Comparison of ENCODE assay signal across 1 cellular context in the genomic region with DNA sequence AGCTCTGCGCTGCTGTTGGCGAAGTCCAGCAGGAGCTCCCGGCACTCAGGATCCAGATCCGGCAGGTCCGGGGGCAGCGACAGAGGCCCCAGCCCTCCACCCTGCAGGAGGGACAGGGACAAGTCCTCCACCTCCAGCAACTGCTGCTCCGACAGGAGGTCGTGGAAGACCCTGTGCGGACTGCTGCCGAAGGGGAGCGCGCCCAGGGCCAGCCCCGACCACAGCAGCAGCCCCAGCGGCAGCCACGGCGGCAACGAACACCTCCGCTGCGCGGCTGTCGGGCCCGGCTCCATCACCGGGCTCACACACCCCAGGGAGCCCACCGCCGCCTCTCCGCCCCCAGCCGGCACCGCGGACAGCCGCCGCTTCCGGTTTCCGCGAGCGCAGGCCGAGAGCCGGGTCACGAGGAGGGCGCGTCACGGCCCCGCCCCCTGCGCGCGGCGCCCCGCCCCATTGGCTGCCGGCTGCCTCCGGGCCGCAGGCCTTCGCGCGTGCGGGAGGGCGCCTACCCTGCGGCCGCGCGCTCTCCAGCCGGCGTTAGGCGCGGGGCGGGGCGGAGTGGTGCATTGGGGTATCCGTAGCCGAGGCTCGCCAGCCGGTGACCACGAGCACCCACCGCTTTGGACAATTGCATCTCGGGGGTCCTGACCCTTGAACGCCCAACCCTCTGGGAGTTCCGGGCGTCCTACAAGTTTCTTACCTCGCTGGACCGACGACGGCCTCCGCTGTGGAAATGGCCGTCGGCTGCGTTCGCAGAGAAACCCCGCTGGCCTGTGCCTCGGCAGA.
TF ChIP-seq lines count a peak whose summit lies in the region.

A gene with protein sequence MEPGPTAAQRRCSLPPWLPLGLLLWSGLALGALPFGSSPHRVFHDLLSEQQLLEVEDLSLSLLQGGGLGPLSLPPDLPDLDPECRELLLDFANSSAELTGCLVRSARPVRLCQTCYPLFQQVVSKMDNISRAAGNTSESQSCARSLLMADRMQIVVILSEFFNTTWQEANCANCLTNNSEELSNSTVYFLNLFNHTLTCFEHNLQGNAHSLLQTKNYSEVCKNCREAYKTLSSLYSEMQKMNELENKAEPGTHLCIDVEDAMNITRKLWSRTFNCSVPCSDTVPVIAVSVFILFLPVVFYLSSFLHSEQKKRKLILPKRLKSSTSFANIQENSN (minus strand): TSS at position 383 of the 786 bp plus-strand sequence. CDS start 90 bp downstream, at position 293.

TF ChIP-seq in HepG2, 621 proteins besides CTCF, POLR2A, EP300 and RAD21 (continued from another document and continues in another):
- TF ChIP-seq, protein P1, sequence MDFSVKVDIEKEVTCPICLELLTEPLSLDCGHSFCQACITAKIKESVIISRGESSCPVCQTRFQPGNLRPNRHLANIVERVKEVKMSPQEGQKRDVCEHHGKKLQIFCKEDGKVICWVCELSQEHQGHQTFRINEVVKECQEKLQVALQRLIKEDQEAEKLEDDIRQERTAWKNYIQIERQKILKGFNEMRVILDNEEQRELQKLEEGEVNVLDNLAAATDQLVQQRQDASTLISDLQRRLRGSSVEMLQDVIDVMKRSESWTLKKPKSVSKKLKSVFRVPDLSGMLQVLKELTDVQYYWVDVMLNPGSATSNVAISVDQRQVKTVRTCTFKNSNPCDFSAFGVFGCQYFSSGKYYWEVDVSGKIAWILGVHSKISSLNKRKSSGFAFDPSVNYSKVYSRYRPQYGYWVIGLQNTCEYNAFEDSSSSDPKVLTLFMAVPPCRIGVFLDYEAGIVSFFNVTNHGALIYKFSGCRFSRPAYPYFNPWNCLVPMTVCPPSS (IDR thresholded peaks at IDR 0.05), result no peak
- TF ChIP-seq ZNF274 (CRISPR knock-in tag; IDR thresholded peaks at IDR 0.05) (peak; percentile 63; the same call in 1 of the 2 replicates), MIER3 (CRISPR knock-in tag; IDR thresholded peaks at IDR 0.05; ENCODE audit: borderline replicate concordance) (no peak), NFYB (CRISPR knock-in tag; IDR thresholded peaks at IDR 0.05) (no peak; the same call in 1 of the 2 replicates), U2AF1 (optimal IDR thresholded peaks at IDR 0.05; ENCODE audit: low read depth, low read length) (no peak), ARNTL (CRISPR knock-in tag; IDR thresholded peaks at IDR 0.05) (peak; percentile 50; the same call in 1 of the 2 replicates), ESRRA (CRISPR knock-in tag; IDR thresholded peaks at IDR 0.05; ENCODE audit: low read depth) (no peak), EZH2 (conservative IDR thresholded peaks at IDR 0.05; ENCODE audit: low read depth, low read length) (no peak), ZNF432 (CRISPR knock-in tag; IDR thresholded peaks at IDR 0.05; ENCODE audit: borderline replicate concordance) (no peak), ZNF337 (CRISPR knock-in tag; IDR thresholded peaks at IDR 0.05; ENCODE audit: borderline replicate concordance, low read depth) (peak; percentile 92; the same call in 1 of the 2 replicates), ZBTB1 (CRISPR knock-in tag; IDR thresholded peaks at IDR 0.05; ENCODE audit: borderline replicate concordance) (no peak), ZNF460 (CRISPR knock-in tag; IDR thresholded peaks at IDR 0.05; ENCODE audit: borderline replicate concordance) (no peak), ZNF841 (CRISPR knock-in tag; IDR thresholded peaks at IDR 0.05; ENCODE audit: borderline replicate concordance) (peak; percentile 89), MBD4 (IDR thresholded peaks at IDR 0.05; ENCODE audit: borderline replicate concordance, low read length) (no peak), KLF9 (CRISPR knock-in tag; IDR thresholded peaks at IDR 0.05; ENCODE audit: low read depth) (no peak), ZNF615 (CRISPR knock-in tag; IDR thresholded peaks at IDR 0.05; ENCODE audit: borderline replicate concordance) (no peak; the same call in 1 of the 2 replicates), RFX1 (IDR thresholded peaks at IDR 0.05) (no peak), ETV5 (CRISPR knock-in tag; IDR thresholded peaks at IDR 0.05; ENCODE audit: borderline replicate concordance) (peak; percentile 68; the same call in 1 of the 2 replicates), ZFP36L1 (CRISPR knock-in tag; IDR thresholded peaks at IDR 0.05) (peak; percentile 96), NBN (conservative IDR thresholded peaks at IDR 0.05) (no peak), HMG20B (CRISPR knock-in tag; conservative IDR thresholded peaks at IDR 0.05) (no peak), RARG (CRISPR knock-in tag; IDR thresholded peaks at IDR 0.05; ENCODE audit: low read depth) (no peak), ZNF17 (CRISPR knock-in tag; IDR thresholded peaks at IDR 0.05) (peak; percentile 54; the same call in 1 of the 2 replicates)
- TF ChIP-seq, protein P2, sequence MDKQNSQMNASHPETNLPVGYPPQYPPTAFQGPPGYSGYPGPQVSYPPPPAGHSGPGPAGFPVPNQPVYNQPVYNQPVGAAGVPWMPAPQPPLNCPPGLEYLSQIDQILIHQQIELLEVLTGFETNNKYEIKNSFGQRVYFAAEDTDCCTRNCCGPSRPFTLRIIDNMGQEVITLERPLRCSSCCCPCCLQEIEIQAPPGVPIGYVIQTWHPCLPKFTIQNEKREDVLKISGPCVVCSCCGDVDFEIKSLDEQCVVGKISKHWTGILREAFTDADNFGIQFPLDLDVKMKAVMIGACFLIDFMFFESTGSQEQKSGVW (CRISPR knock-in tag; IDR thresholded peaks at IDR 0.05; ENCODE audit: borderline replicate concordance), result no peak
- TF ChIP-seq, protein P3, sequence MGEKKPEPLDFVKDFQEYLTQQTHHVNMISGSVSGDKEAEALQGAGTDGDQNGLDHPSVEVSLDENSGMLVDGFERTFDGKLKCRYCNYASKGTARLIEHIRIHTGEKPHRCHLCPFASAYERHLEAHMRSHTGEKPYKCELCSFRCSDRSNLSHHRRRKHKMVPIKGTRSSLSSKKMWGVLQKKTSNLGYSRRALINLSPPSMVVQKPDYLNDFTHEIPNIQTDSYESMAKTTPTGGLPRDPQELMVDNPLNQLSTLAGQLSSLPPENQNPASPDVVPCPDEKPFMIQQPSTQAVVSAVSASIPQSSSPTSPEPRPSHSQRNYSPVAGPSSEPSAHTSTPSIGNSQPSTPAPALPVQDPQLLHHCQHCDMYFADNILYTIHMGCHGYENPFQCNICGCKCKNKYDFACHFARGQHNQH (CRISPR knock-in tag; IDR thresholded peaks at IDR 0.05), result no peak
- TF ChIP-seq, protein P4, sequence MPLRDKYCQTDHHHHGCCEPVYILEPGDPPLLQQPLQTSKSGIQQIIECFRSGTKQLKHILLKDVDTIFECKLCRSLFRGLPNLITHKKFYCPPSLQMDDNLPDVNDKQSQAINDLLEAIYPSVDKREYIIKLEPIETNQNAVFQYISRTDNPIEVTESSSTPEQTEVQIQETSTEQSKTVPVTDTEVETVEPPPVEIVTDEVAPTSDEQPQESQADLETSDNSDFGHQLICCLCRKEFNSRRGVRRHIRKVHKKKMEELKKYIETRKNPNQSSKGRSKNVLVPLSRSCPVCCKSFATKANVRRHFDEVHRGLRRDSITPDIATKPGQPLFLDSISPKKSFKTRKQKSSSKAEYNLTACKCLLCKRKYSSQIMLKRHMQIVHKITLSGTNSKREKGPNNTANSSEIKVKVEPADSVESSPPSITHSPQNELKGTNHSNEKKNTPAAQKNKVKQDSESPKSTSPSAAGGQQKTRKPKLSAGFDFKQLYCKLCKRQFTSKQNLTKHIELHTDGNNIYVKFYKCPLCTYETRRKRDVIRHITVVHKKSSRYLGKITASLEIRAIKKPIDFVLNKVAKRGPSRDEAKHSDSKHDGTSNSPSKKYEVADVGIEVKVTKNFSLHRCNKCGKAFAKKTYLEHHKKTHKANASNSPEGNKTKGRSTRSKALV (CRISPR knock-in tag; IDR thresholded peaks at IDR 0.05), result peak; percentile 82; the same call in 1 of the 2 replicates
- TF ChIP-seq, protein P5, sequence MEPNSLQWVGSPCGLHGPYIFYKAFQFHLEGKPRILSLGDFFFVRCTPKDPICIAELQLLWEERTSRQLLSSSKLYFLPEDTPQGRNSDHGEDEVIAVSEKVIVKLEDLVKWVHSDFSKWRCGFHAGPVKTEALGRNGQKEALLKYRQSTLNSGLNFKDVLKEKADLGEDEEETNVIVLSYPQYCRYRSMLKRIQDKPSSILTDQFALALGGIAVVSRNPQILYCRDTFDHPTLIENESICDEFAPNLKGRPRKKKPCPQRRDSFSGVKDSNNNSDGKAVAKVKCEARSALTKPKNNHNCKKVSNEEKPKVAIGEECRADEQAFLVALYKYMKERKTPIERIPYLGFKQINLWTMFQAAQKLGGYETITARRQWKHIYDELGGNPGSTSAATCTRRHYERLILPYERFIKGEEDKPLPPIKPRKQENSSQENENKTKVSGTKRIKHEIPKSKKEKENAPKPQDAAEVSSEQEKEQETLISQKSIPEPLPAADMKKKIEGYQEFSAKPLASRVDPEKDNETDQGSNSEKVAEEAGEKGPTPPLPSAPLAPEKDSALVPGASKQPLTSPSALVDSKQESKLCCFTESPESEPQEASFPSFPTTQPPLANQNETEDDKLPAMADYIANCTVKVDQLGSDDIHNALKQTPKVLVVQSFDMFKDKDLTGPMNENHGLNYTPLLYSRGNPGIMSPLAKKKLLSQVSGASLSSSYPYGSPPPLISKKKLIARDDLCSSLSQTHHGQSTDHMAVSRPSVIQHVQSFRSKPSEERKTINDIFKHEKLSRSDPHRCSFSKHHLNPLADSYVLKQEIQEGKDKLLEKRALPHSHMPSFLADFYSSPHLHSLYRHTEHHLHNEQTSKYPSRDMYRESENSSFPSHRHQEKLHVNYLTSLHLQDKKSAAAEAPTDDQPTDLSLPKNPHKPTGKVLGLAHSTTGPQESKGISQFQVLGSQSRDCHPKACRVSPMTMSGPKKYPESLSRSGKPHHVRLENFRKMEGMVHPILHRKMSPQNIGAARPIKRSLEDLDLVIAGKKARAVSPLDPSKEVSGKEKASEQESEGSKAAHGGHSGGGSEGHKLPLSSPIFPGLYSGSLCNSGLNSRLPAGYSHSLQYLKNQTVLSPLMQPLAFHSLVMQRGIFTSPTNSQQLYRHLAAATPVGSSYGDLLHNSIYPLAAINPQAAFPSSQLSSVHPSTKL (CRISPR knock-in tag; IDR thresholded peaks at IDR 0.05), result no peak
- TF ChIP-seq, protein P6, sequence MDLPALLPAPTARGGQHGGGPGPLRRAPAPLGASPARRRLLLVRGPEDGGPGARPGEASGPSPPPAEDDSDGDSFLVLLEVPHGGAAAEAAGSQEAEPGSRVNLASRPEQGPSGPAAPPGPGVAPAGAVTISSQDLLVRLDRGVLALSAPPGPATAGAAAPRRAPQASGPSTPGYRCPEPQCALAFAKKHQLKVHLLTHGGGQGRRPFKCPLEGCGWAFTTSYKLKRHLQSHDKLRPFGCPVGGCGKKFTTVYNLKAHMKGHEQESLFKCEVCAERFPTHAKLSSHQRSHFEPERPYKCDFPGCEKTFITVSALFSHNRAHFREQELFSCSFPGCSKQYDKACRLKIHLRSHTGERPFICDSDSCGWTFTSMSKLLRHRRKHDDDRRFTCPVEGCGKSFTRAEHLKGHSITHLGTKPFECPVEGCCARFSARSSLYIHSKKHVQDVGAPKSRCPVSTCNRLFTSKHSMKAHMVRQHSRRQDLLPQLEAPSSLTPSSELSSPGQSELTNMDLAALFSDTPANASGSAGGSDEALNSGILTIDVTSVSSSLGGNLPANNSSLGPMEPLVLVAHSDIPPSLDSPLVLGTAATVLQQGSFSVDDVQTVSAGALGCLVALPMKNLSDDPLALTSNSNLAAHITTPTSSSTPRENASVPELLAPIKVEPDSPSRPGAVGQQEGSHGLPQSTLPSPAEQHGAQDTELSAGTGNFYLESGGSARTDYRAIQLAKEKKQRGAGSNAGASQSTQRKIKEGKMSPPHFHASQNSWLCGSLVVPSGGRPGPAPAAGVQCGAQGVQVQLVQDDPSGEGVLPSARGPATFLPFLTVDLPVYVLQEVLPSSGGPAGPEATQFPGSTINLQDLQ (CRISPR knock-in tag; IDR thresholded peaks at IDR 0.05), result peak; percentile 84
- TF ChIP-seq, protein P7, sequence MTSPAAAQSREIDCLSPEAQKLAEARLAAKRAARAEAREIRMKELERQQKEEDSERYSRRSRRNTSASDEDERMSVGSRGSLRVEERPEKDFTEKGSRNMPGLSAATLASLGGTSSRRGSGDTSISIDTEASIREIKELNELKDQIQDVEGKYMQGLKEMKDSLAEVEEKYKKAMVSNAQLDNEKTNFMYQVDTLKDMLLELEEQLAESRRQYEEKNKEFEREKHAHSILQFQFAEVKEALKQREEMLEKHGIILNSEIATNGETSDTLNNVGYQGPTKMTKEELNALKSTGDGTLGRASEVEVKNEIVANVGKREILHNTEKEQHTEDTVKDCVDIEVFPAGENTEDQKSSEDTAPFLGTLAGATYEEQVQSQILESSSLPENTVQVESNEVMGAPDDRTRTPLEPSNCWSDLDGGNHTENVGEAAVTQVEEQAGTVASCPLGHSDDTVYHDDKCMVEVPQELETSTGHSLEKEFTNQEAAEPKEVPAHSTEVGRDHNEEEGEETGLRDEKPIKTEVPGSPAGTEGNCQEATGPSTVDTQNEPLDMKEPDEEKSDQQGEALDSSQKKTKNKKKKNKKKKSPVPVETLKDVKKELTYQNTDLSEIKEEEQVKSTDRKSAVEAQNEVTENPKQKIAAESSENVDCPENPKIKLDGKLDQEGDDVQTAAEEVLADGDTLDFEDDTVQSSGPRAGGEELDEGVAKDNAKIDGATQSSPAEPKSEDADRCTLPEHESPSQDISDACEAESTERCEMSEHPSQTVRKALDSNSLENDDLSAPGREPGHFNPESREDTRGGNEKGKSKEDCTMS (CRISPR knock-in tag; conservative IDR thresholded peaks at IDR 0.05), result no peak
- TF ChIP-seq, protein P8, sequence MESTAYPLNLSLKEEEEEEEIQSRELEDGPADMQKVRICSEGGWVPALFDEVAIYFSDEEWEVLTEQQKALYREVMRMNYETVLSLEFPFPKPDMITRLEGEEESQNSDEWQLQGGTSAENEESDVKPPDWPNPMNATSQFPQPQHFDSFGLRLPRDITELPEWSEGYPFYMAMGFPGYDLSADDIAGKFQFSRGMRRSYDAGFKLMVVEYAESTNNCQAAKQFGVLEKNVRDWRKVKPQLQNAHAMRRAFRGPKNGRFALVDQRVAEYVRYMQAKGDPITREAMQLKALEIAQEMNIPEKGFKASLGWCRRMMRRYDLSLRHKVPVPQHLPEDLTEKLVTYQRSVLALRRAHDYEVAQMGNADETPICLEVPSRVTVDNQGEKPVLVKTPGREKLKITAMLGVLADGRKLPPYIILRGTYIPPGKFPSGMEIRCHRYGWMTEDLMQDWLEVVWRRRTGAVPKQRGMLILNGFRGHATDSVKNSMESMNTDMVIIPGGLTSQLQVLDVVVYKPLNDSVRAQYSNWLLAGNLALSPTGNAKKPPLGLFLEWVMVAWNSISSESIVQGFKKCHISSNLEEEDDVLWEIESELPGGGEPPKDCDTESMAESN (CRISPR knock-in tag; conservative IDR thresholded peaks at IDR 0.05), result peak; percentile 88
- TF ChIP-seq, protein P9, sequence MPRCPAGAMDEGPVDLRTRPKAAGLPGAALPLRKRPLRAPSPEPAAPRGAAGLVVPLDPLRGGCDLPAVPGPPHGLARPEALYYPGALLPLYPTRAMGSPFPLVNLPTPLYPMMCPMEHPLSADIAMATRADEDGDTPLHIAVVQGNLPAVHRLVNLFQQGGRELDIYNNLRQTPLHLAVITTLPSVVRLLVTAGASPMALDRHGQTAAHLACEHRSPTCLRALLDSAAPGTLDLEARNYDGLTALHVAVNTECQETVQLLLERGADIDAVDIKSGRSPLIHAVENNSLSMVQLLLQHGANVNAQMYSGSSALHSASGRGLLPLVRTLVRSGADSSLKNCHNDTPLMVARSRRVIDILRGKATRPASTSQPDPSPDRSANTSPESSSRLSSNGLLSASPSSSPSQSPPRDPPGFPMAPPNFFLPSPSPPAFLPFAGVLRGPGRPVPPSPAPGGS (CRISPR knock-in tag; IDR thresholded peaks at IDR 0.05), result peak; percentile 96
- TF ChIP-seq, protein P10, sequence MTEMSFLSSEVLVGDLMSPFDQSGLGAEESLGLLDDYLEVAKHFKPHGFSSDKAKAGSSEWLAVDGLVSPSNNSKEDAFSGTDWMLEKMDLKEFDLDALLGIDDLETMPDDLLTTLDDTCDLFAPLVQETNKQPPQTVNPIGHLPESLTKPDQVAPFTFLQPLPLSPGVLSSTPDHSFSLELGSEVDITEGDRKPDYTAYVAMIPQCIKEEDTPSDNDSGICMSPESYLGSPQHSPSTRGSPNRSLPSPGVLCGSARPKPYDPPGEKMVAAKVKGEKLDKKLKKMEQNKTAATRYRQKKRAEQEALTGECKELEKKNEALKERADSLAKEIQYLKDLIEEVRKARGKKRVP (CRISPR knock-in tag; IDR thresholded peaks at IDR 0.05), result no peak
